Comparison of ENCODE assay signal across 1 cellular context in genomic region chr6:37287519-37288157, GRCh38.
TF ChIP-seq lines count a peak whose summit lies in the region.

No MANE protein-coding gene starts in this region.

TF ChIP-seq in K562, 482 proteins besides CTCF, POLR2A, EP300 and RAD21:
- TF ChIP-seq ZNF699 (CRISPR knock-in tag; IDR thresholded peaks at IDR 0.05; ENCODE audit: insufficient replicate concordance) (peak; percentile 37), PYGO2 (tag; IDR thresholded peaks at IDR 0.05) (no peak), ZNF146 (CRISPR knock-in tag; IDR thresholded peaks at IDR 0.05; ENCODE audit: unreplicated experiment) (peak; percentile 12), TAF7 (tag; IDR thresholded peaks at IDR 0.05) (no peak)
TF ChIP-seq in K562: peak in this region for 2.
